14 cellular contexts compared by ENCODE assay signal in genomic region chr9:88477300-88477751, GRCh38. TPM values are rescaled to one million over a fixed set of nuclear protein-coding genes. Genes with fewer than 3 reads are reported as not detected.
DNase-seq lines count a peak whose midpoint lies in the region; ATAC-seq lines count a peak whose summit lies in the region.
"Had no signal": no experiment of that assay in that cellular context is flagged by ENCODE, and none has a peak within 500 bp of the region (broad histone marks: within the 10 kb centered on the region; RNA-seq: fewer than 3 reads in every experiment).

No MANE protein-coding gene starts in this region.

- peak; percentile 39 for ATAC-seq in HG03354 (IDR thresholded peaks at IDR 0.05; ENCODE audit: poor library complexity, severe bottlenecking, unreplicated experiment)
- ATAC-seq: mucosa of descending colon had no signal

- H3K4me3 ChIP-seq in SJCRH30: no peak overlapping the region
- H3K4me3 ChIP-seq: mucosa of descending colon had no signal

- no peaks in the 10 kb centered on the region for H3K27me3 ChIP-seq in SJCRH30

- H3K9me3 ChIP-seq in SJCRH30 (replicated peaks): no peaks in the 10 kb centered on the region
- H3K9me3 ChIP-seq: mucosa of descending colon had no signal

- H3K27ac ChIP-seq in SJCRH30: no peak overlapping the region
- H3K27ac ChIP-seq: WERI-Rb-1 had no signal

- H3K4me1 ChIP-seq in SJCRH30: peaks cover 21% of the 10 kb centered on the region

- H3K36me3 ChIP-seq in SJCRH30: peaks cover 25% of the 10 kb centered on the region

- DNase-seq in Daoy (ENCODE audit: low read depth): peak; percentile 94
- peak; percentile 91 for DNase-seq in astrocyte of the hippocampus (ENCODE audit: low read depth, low spot score)
- peak; percentile 54 for DNase-seq in myocyte (ENCODE audit: low read depth)
- no peak for DNase-seq in SHP77 treated with DMSO at 0.1 percent for 48 hours (lab: John Stamatoyannopoulos, UW)
- DNase-seq in SJCRH30: no peak
- no peak for DNase-seq in NCI-H446 (lab: John Stamatoyannopoulos, UW)
- no peak for DNase-seq in NCI-H774 (lab: John Stamatoyannopoulos, UW)
- DNase-seq: caudate nucleus, GF-D8, glutamatergic neuron, mucosa of descending colon, WERI-Rb-1 had no signal

RNA-seq across cellular contexts. Expression of gene NXNL2, which starts 57.7 kb away (rescaled TPM):
- 0.89 and 1.4 TPM in 2 replicates for total RNA-seq in Daoy (2014; rRNA removed; shearing (Covaris generic))
- total RNA-seq in myocyte: 0.27 and 2.4 TPM in 2 replicates
- 2.1 TPM for polyA plus RNA-seq in myocyte (2012)
- 0.18 TPM in 1 of 2 replicates, not detected in the other for total RNA-seq in SJCRH30 (2014; rRNA removed; shearing (Covaris generic))
- total RNA-seq: mucosa of descending colon, subcutaneous adipose tissue had no signal

Comparison
In these comparisons a context has a peak if more than half of its experiments do, and no peak if none do; other contexts are left out.
1. DNase-seq: peak in Daoy (single experiment), astrocyte of the hippocampus (single experiment) and myocyte (single experiment); none in SHP77 treated with DMSO at 0.1 percent for 48 hours (single experiment), SJCRH30 (0 of 2), NCI-H446 (0 of 2) and NCI-H774 (single experiment).